In the genomic region with DNA sequence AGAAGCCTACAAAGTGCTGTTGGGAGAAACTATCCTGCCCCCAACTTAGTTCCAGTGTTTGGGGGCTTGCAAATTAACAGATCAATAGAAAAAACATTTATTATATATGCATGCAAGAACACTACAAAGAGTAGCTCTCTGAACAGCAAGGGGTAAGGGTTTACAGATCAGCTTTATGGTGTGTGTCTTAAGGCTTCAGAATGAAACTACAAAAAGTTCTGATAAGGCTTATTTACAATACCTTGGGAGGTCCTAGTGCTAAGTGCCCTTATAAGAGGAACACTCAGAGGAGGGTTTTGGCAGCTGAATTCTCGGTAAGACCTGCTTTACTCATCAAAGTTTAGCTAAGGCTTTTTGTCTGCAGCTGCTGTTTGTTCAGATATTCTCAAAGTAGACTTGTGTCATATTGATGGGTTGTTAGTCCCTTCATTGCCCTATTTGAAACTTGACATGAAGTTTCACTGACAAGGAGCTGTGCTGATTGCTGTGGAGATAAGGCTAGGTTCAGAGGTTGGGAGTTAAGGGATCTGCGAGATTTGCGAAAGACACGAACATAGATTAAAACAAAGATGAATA, we compare ENCODE assay signal across 39 cellular contexts. TPM values are rescaled to one million over a fixed set of nuclear protein-coding genes. Genes with fewer than 3 reads are reported as not detected.
"Had no signal": no experiment of that assay in that cellular context is flagged by ENCODE, and none has a peak within 500 bp of the region (broad histone marks: within the 10 kb centered on the region; RNA-seq: fewer than 3 reads in every experiment).

No MANE protein-coding gene starts in this region.

- H3K4me3 Mint-ChIP-seq: activated CD4-positive, alpha-beta memory T cell treated with anti-CD3 and anti-CD28 coated beads, Interleukin-2, amount 10 ng/mL, durations not matched to agents 7 days and 5 days; activated naive CD8-positive, alpha-beta T cell treated with anti-CD3 and anti-CD28 coated beads for 36 hours; activated T-cell treated with anti-CD3 and anti-CD28 coated beads, Interleukin-2, amount 50 U/mL, for 72 hours; activated T-helper 17 cell treated with anti-CD3 and anti-CD28 coated beads, Interleukin-2, amount 50 U/mL, for 72 hours; central memory CD8-positive, alpha-beta T cell had no signal

- H3K4me1 Mint-ChIP-seq: activated CD4-positive, alpha-beta memory T cell treated with anti-CD3 and anti-CD28 coated beads, Interleukin-2, amount 10 ng/mL, durations not matched to agents 7 days and 5 days; activated T-helper 17 cell treated with anti-CD3 and anti-CD28 coated beads, Interleukin-2, amount 50 U/mL, for 72 hours; central memory CD8-positive, alpha-beta T cell had no signal

- H3K4me3 ChIP-seq: cardiac muscle cell, Peyer's patch, SJSA1 had no signal

- DNase-seq: activated CD4-positive, alpha-beta memory T cell treated with anti-CD3 and anti-CD28 coated beads, Interleukin-2, amount 10 ng/mL, durations not matched to agents 7 days and 5 days; activated CD4-positive, alpha-beta T cell treated with anti-CD3 and anti-CD28 coated beads for 1 hour; activated CD4-positive, alpha-beta T cell treated with anti-CD3 and anti-CD28 coated beads for 48 hours; activated CD4-positive, CD25-positive, alpha-beta regulatory T cell; activated effector memory CD4-positive, alpha-beta T cell treated with anti-CD3 and anti-CD28 coated beads, Interleukin-2, amount 50 U/mL, for 16 hours; activated naive CD4-positive, alpha-beta T cell; activated naive CD4-positive, alpha-beta T cell treated with anti-CD3 and anti-CD28 coated beads, Interleukin-2, amount 50 U/mL, for 16 hours; activated naive CD8-positive, alpha-beta T cell treated with anti-CD3 and anti-CD28 coated beads for 36 hours; activated T-cell treated with anti-CD3 and anti-CD28 coated beads, Interleukin-2, amount 50 U/mL, for 1 hour; activated T-cell treated with anti-CD3 and anti-CD28 coated beads, Interleukin-2, amount 50 U/mL, for 72 hours; amniotic stem cell; aorta; brain microvascular endothelial cell; Kasumi-1; MM.1S; MV-4-11; NCI-H1092; NCI-H146; NCI-H187; NCI-H2029 treated with DMSO at 0.1 percent for 48 hours; NCI-H2107; NCI-H2171; NCI-H510A; NCI-H526; NCI-H748 treated with DMSO at 0.1 percent for 48 hours; NK-92 treated with Interleukin-12 subunit alpha and Interleukin-12 subunit beta, amount 100 ng/mL, for 24 hours; PC-3; Peyer's patch; RPMI8226; SHP77 treated with DMSO at 0.1 percent for 48 hours; SW 1271; T-helper 1 cell; T1000; WERI-Rb-1 had no signal

- H3K27me3 Mint-ChIP-seq: activated naive CD8-positive, alpha-beta T cell treated with anti-CD3 and anti-CD28 coated beads for 36 hours had no signal

- H3K27ac Mint-ChIP-seq: activated CD4-positive, alpha-beta memory T cell treated with anti-CD3 and anti-CD28 coated beads, Interleukin-2, amount 10 ng/mL, durations not matched to agents 7 days and 5 days; activated naive CD8-positive, alpha-beta T cell treated with anti-CD3 and anti-CD28 coated beads for 36 hours; activated T-cell treated with anti-CD3 and anti-CD28 coated beads, Interleukin-2, amount 50 U/mL, for 72 hours; activated T-helper 17 cell treated with anti-CD3 and anti-CD28 coated beads, Interleukin-2, amount 50 U/mL, for 72 hours had no signal

- ATAC-seq: activated T-cell treated with anti-CD3 and anti-CD28 coated beads, Interleukin-2, amount 50 U/mL, for 72 hours; activated T-helper 17 cell treated with anti-CD3 and anti-CD28 coated beads, Interleukin-2, amount 50 U/mL, for 72 hours; PC-3 had no signal

- H3K36me3 ChIP-seq: brain microvascular endothelial cell, cardiac muscle cell, Peyer's patch, SJSA1, WERI-Rb-1 had no signal

- H3K9me3 ChIP-seq: Peyer's patch, SJSA1 had no signal

- H3K27ac ChIP-seq: brain microvascular endothelial cell, cardiac muscle cell, Peyer's patch, SJSA1, WERI-Rb-1 had no signal

- H3K4me1 ChIP-seq: Peyer's patch, SJSA1 had no signal

- H3K27me3 ChIP-seq: brain microvascular endothelial cell, cardiac muscle cell, Peyer's patch, SJSA1 had no signal

- H3K36me3 Mint-ChIP-seq: activated naive CD8-positive, alpha-beta T cell treated with anti-CD3 and anti-CD28 coated beads for 36 hours had no signal

RNA-seq across cellular contexts. Expression of a gene that starts 7.7 kb away (rescaled TPM):
- total RNA-seq: activated CD4-positive, alpha-beta memory T cell treated with anti-CD3 and anti-CD28 coated beads, Interleukin-2, amount 10 ng/mL, durations not matched to agents 7 days and 5 days; SJSA1; T-helper 2 cell treated with Interferon-gamma antibody and Interleukin-4, amounts not matched to agents 100 ng/mL and 5 ng/mL, for 36 hours had no signal
- polyA plus RNA-seq: aorta had no signal
